Comparison of ENCODE assay signal across 8 cellular contexts in genomic region chr19:38930776-38931761, GRCh38.
DNase-seq lines count a peak whose midpoint lies in the region; ATAC-seq and TF ChIP-seq lines count a peak whose summit lies in the region.

Gene MRPS12, plus strand, starts transcription at chr19:38930944. Its CDS starts 351 bp downstream, at chr19:38931295.

- in situ Hi-C loops in GM13977 (cut with MboI; ENCODE audit: low pct_unique_long_range_greater_than_20kb, low sequenced_read_pairs, unreplicated experiment): loop anchor here (25.0 kb wide), 1 partner anchor 519 kb away; the partner anchor contains the start of gene FAM98C
- in situ Hi-C loops in astrocyte of the spinal cord (cut with HindIII; ENCODE audit: low sequenced_read_pairs): no loop called here

- peak; percentile 94 for ATAC-seq in HG02678 (IDR thresholded peaks at IDR 0.05; ENCODE audit: unreplicated experiment)

- H3K4me3 ChIP-seq in astrocyte of the spinal cord (ENCODE audit: low read depth, low read length): peak within 1 kb of the TSS; percentile 95

- TF ChIP-seq CTCF in GM13977 (IDR thresholded peaks at IDR 0.05; ENCODE audit: extremely low read depth, insufficient read depth, missing control alignments): no peak
- TF ChIP-seq CTCF in astrocyte of the spinal cord (IDR thresholded peaks at IDR 0.05; ENCODE audit: low read depth, low read length): no peak

- peak; percentile 99 for DNase-seq in GM13977 (ENCODE audit: low spot score)
- peak; percentile 98 for DNase-seq in NCI-H128 (lab: John Stamatoyannopoulos, UW; ENCODE audit: unreplicated experiment)
- DNase-seq in SW480 (ENCODE audit: low spot score): peak; percentile 100
- peak; percentile 99 for DNase-seq in astrocyte of the spinal cord (ENCODE audit: low read depth, low spot score)
- peak; percentile 100 for DNase-seq in hepatic stellate cell (ENCODE audit: low spot score)
- peak; percentile 99 for DNase-seq in putamen (ENCODE audit: low spot score)
- no peak for DNase-seq in KG1 (lab: John Stamatoyannopoulos, UW)
